In genomic region chr2:135055182-135055786, GRCh38 we compare ENCODE assay signal across 12 cellular contexts. TPM values are rescaled to one million over a fixed set of nuclear protein-coding genes. Genes with fewer than 3 reads are reported as not detected.
DNase-seq lines count a peak whose midpoint lies in the region; ATAC-seq and TF ChIP-seq lines count a peak whose summit lies in the region.
"Had no signal": no experiment of that assay in that cellular context is flagged by ENCODE, and none has a peak within 500 bp of the region (broad histone marks: within the 10 kb centered on the region; RNA-seq: fewer than 3 reads in every experiment).

No MANE protein-coding gene starts in this region.

- ATAC-seq in DND-41 (ENCODE audit: insufficient read depth, low read depth) (no peak), upper lobe of right lung (no peak)

- H3K36me3 ChIP-seq in DND-41 (ENCODE audit: insufficient read depth, low read length) (peaks cover 15% of the 10 kb centered on the region), MG63 (peaks cover 54% of the 10 kb centered on the region), upper lobe of right lung (peaks cover 10% of the 10 kb centered on the region)

- H3K4me1 Mint-ChIP-seq in neural crest cell = peaks cover 21% of the 10 kb centered on the region

- no peaks in the 10 kb centered on the region for H3K9me3 Mint-ChIP-seq in neural crest cell
- H3K9me3 Mint-ChIP-seq: naive B cell had no signal

- H3K27ac ChIP-seq in DND-41 (ENCODE audit: low read length) (peak overlapping the region; percentile 54; the same call in 1 of the 2 replicates), upper lobe of right lung (no peak overlapping the region)

- H3K9me3 ChIP-seq in DND-41 (ENCODE audit: insufficient read depth, low read length, severe bottlenecking) (no peaks in the 10 kb centered on the region), MG63 (no peaks in the 10 kb centered on the region), upper lobe of right lung (no peaks in the 10 kb centered on the region)

- no peak for TF ChIP-seq CTCF in DND-41 (IDR thresholded peaks at IDR 0.05; ENCODE audit: borderline replicate concordance, extremely low read depth, low read length, poor library complexity, severe bottlenecking)
- no peak for TF ChIP-seq CTCF in cardiac fibroblast (IDR thresholded peaks at IDR 0.05; ENCODE audit: low read depth, low read length)
- TF ChIP-seq CTCF in neural crest cell (conservative IDR thresholded peaks at IDR 0.05) = no peak
- no peak for TF ChIP-seq CTCF in upper lobe of right lung (IDR thresholded peaks at IDR 0.05)

- peak overlapping the region; percentile 35 for H3K4me3 Mint-ChIP-seq in neural crest cell

- H3K4me1 ChIP-seq in DND-41 (ENCODE audit: insufficient read depth, low read length) = peaks cover 64% of the 10 kb centered on the region
- peaks cover 31% of the 10 kb centered on the region for H3K4me1 ChIP-seq in upper lobe of right lung

- H3K27me3 ChIP-seq in DND-41 (ENCODE audit: insufficient read depth, low read length, poor library complexity) (no peaks in the 10 kb centered on the region), MG63 (no peaks in the 10 kb centered on the region), upper lobe of right lung (no peaks in the 10 kb centered on the region)

- no peaks in the 10 kb centered on the region; the same call in 1 of the 2 replicates for H4K20me1 ChIP-seq in DND-41 (ENCODE audit: insufficient read depth, low read length)

- H3K27ac Mint-ChIP-seq in neural crest cell (ENCODE audit: unreplicated experiment) = no peak overlapping the region

- H2AFZ ChIP-seq in DND-41 (ENCODE audit: low read depth, low read length) = no peak overlapping the region

- no peak for DNase-seq in DND-41
- DNase-seq in MG63 = peak; percentile 77
- peak; percentile 60 to 80 for DNase-seq in cardiac fibroblast (ENCODE audit: low read depth in 2 of 2)
- DNase-seq in neural crest cell (ENCODE audit: low read depth, low spot score) = no peak
- no peak for DNase-seq in anterior cingulate cortex (lab: John Stamatoyannopoulos, UW)
- DNase-seq in upper lobe of right lung = no peak
- DNase-seq in stimulated activated CD4-positive, alpha-beta T cell treated with anti-CD3 and anti-CD28 coated beads, Interleukin-2, amount 100 ng/mL, for 24 hours = no peak
- DNase-seq in T1000 (lab: John Stamatoyannopoulos, UW) = no peak
- DNase-seq: KG1, naive B cell, NCI-H82 had no signal

- no peaks in the 10 kb centered on the region for H3K27me3 Mint-ChIP-seq in neural crest cell (ENCODE audit: low read depth)
- H3K27me3 Mint-ChIP-seq: naive B cell had no signal

- peaks cover 72% of the 10 kb centered on the region for H3K79me2 ChIP-seq in DND-41 (ENCODE audit: insufficient read depth, low read length)

- intact Hi-C loops in upper lobe of right lung (cut with DNase I) = no loop called here

- peak overlapping the region; percentile 73; the same call in 1 of the 2 replicates for H3K4me2 ChIP-seq in DND-41 (ENCODE audit: insufficient read depth, low read length)

- peak overlapping the region in 1 of 2 experiments; percentile 23; a peak in 1 of 4 replicates for H3K4me3 ChIP-seq in DND-41 (ENCODE audit: low read depth in 1 of 2, low read length in 2 of 2)
- H3K4me3 ChIP-seq in MG63 = peak overlapping the region; percentile 99; the same call in 1 of the 2 replicates
- H3K4me3 ChIP-seq in cardiac fibroblast (replicated peaks in 1 of 2; ENCODE audit: low read depth in 2 of 2, low read length in 2 of 2) = no peak overlapping the region
- no peak overlapping the region for H3K4me3 ChIP-seq in upper lobe of right lung

- H3K36me3 Mint-ChIP-seq in neural crest cell (ENCODE audit: low read depth) = peaks cover 5% of the 10 kb centered on the region

- peak overlapping the region; percentile 19; the same call in 1 of the 2 replicates for H3K9ac ChIP-seq in DND-41 (ENCODE audit: low read depth, low read length)

RNA-seq across cellular contexts. Expression of gene RAB3GAP1, which starts 3.2 kb away (rescaled TPM):
- total RNA-seq in MG63 (2014; rRNA removed; shearing (Covaris generic); ENCODE audit: low replicate concordance) = 57.3 and 57.9 TPM in 2 replicates
- total RNA-seq in neural crest cell (30.7 and 32.0 TPM in 2 replicates), upper lobe of right lung (47.8 TPM)

RNA-seq across cellular contexts. Expression of gene MAP3K19, which starts 8.0 kb away (rescaled TPM):
- not detected in 2 replicates for total RNA-seq in MG63 (2014; rRNA removed; shearing (Covaris generic); ENCODE audit: low replicate concordance)
- not detected in 2 replicates for total RNA-seq in neural crest cell
- total RNA-seq in upper lobe of right lung = not detected
- total RNA-seq: aorta had no signal

Comparison
In these comparisons a context has a peak if more than half of its experiments do, and no peak if none do; other contexts are left out.
1. DNase-seq: peak in MG63 (single experiment) and cardiac fibroblast (2 of 2); none in DND-41 (single experiment), neural crest cell (single experiment), anterior cingulate cortex (0 of 58), upper lobe of right lung (single experiment), stimulated activated CD4-positive, alpha-beta T cell treated with anti-CD3 and anti-CD28 coated beads, Interleukin-2, amount 100 ng/mL, for 24 hours (0 of 2) and T1000 (single experiment).